7 cellular contexts compared by ENCODE assay signal in the genomic region with DNA sequence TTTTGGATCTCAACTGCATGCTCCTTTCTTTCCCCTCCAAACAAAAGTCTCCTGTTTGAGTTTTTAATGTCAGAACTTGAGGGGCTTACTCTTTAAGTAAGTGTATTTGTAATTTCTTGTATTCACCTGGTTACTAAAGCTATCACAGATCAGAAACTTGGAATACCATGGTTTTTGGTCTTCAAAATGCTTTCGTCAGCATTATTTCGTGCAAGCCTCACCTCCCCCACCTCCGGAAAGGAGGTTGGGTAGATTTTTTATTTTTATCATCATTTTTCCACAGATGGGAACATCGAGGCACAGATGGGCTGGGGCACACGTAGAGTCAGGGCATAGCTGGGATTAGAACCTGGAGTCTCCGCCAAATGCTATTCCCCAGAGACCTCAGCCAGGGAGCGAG.
"Had no signal": no experiment of that assay in that cellular context is flagged by ENCODE, and none has a peak within 500 bp of the region (broad histone marks: within the 10 kb centered on the region; RNA-seq: fewer than 3 reads in every experiment).

No MANE protein-coding gene starts in this region.

- H3K9me3 ChIP-seq: adrenal gland, body of pancreas, colonic mucosa, pancreas, prostate gland, suprapubic skin, tibial nerve had no signal

- H3K36me3 ChIP-seq: adrenal gland, colonic mucosa, pancreas, prostate gland, suprapubic skin, tibial nerve had no signal

- H3K27me3 ChIP-seq: colonic mucosa, pancreas had no signal

- H3K27ac ChIP-seq: adrenal gland, body of pancreas, colonic mucosa, pancreas, prostate gland, suprapubic skin, tibial nerve had no signal

- H3K4me3 ChIP-seq: body of pancreas, colonic mucosa had no signal

- H3K4me1 ChIP-seq: adrenal gland, colonic mucosa, pancreas, prostate gland had no signal
